1 cellular context compared by ENCODE assay signal in genomic region chr6:11869656-11870340, GRCh38.
TF ChIP-seq lines count a peak whose summit lies in the region.

No MANE protein-coding gene starts in this region.

TF ChIP-seq in SK-N-SH, 30 proteins besides CTCF, POLR2A, EP300 and RAD21 (continued from another document):
- TF ChIP-seq RXRA (IDR thresholded peaks at IDR 0.05; ENCODE audit: borderline replicate concordance, low read depth) (peak; percentile 83; the same call in 1 of the 2 replicates), ELF1 (IDR thresholded peaks at IDR 0.05) (peak; percentile 29; the same call in 1 of the 2 replicates), POLR2AphosphoS5 (IDR thresholded peaks at IDR 0.05; ENCODE audit: low read depth, low read length) (0 out of 2 replicates have a peak, but pooled peaks have one; percentile 13)
